23 cellular contexts compared by ENCODE assay signal in the genomic region with DNA sequence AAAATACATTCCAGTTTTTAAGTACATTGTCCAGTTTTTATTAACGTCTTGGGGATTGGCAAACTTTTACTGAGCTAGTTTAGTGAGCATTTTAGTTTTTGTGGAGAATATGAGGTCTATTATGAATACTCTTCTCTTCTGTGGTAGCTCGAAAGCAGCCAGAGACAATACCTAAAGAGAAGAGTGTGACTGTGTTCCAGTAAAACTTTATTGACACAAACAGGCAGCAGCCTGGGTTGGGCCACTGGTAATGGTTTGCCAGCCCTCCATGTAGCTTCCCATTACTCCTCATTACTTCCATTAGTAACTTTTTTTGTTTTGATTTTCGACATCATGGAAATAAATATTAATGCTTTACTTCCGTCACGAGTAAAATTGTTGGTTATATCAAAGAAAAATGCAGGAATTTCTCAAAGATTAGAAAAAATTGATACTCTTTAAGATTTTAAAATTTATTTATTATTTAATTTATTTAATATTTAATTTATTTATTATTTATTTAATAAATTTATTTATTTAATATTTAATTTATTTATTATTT.
"Had no signal": no experiment of that assay in that cellular context is flagged by ENCODE, and none has a peak within 500 bp of the region (broad histone marks: within the 10 kb centered on the region; RNA-seq: fewer than 3 reads in every experiment).

No MANE protein-coding gene starts in this region.

- DNase-seq: activated CD4-positive, alpha-beta T cell treated with anti-CD3 and anti-CD28 coated beads for 1 hour; activated CD4-positive, alpha-beta T cell treated with anti-CD3 and anti-CD28 coated beads, Interleukin-2, amount 10 ng/mL, durations not matched to agents 7 days and 5 days; activated CD8-positive, alpha-beta T cell treated with anti-CD3 and anti-CD28 coated beads for 36 hours; activated naive CD8-positive, alpha-beta T cell treated with anti-CD3 and anti-CD28 coated beads, Interleukin-2, amount 50 U/mL, for 24 hours; activated T-cell treated with anti-CD3 and anti-CD28 coated beads, Interleukin-2, amount 50 U/mL, for 4 hours; amygdala; central memory CD4-positive, alpha-beta T cell; foreskin fibroblast; head of caudate nucleus; hippocampal formation; immature natural killer cell; naive B cell; nucleus accumbens; pancreas; retina; stimulated activated CD4-positive, alpha-beta T cell treated with anti-CD3 and anti-CD28 coated beads, Interleukin-15, amount 100 ng/mL, for 24 hours; stimulated activated CD4-positive, alpha-beta T cell treated with anti-CD3 and anti-CD28 coated beads, Interleukin-2, amount 100 ng/mL, for 24 hours; stimulated activated naive B cell treated with anti-CD40 and anti-IgM and Interleukin-4, amounts not matched to agents 10 μg/mL and 1 μg/mL and 100 μg/mL, for 72 hours; stomach; T1000; tibial artery; upper lobe of right lung had no signal

- FAIRE-seq: endothelial cell of umbilical vein had no signal
